Comparison of ENCODE assay signal across 20 cellular contexts in genomic region chr1:244053831-244054230, GRCh38. TPM values are rescaled to one million over a fixed set of nuclear protein-coding genes. Genes with fewer than 3 reads are reported as not detected.
DNase-seq lines count a peak whose midpoint lies in the region; ATAC-seq and TF ChIP-seq lines count a peak whose summit lies in the region.
"Had no signal": no experiment of that assay in that cellular context is flagged by ENCODE, and none has a peak within 500 bp of the region (broad histone marks: within the 10 kb centered on the region; RNA-seq: fewer than 3 reads in every experiment).

No MANE protein-coding gene starts in this region.

- H3K36me3 ChIP-seq in gastrocnemius medialis (peaks cover 0 to 21% of the 10 kb centered on the region in 2 donors), transverse colon (peaks cover 0 to 15% (median 6%) of the 10 kb centered on the region in 4 donors)
- H3K36me3 ChIP-seq: MG63 had no signal

- H3K4me3 ChIP-seq in gastrocnemius medialis (no peak overlapping the region), transverse colon (no peak overlapping the region)
- H3K4me3 ChIP-seq: esophagus squamous epithelium, GM23248, heart left ventricle, MG63 had no signal

- H3K27ac ChIP-seq in gastrocnemius medialis, result peak overlapping the region in 3 of 4 donors; percentile 13 to 90 (median 84)
- H3K27ac ChIP-seq in transverse colon, result no peak overlapping the region
- H3K27ac ChIP-seq: esophagus squamous epithelium, GM23248, heart left ventricle, VCaP had no signal

- TF ChIP-seq EP300 in transverse colon (IDR thresholded peaks at IDR 0.05; ENCODE audit: low read depth), result no peak

- TF ChIP-seq POLR2A in gastrocnemius medialis (IDR thresholded peaks at IDR 0.05) (no peak), transverse colon (IDR thresholded peaks at IDR 0.05) (no peak)

- H3K27me3 ChIP-seq in gastrocnemius medialis (no peaks in the 10 kb centered on the region), transverse colon (no peaks in the 10 kb centered on the region)
- H3K27me3 ChIP-seq: esophagus squamous epithelium, heart left ventricle had no signal

- no peaks in the 10 kb centered on the region for H3K9me3 ChIP-seq in gastrocnemius medialis
- H3K9me3 ChIP-seq in transverse colon, result no peaks in the 10 kb centered on the region
- H3K9me3 ChIP-seq: esophagus squamous epithelium, heart left ventricle, MG63 had no signal

- 85 to 91% methylated on average over 3 to 11 of the region's 11 CpGs for WGBS in transverse colon (ENCODE audit: low coverage in 1 of 2), 2 donors

- H3K4me1 ChIP-seq in gastrocnemius medialis (peaks cover 36 to 53% of the 10 kb centered on the region in 2 donors), transverse colon (peaks cover 0 to 35% (median 14%) of the 10 kb centered on the region in 4 donors)

- intact Hi-C loops in gastrocnemius medialis (cut with DNase I; ENCODE audit: low total_unique reads), result loop anchor here (2.0 kb wide), 1 partner anchor 599 kb away; the partner anchor contains the start of gene DESI2
- intact Hi-C loops in transverse colon (cut with DNase I; ENCODE audit: low total_unique reads), result no loop called here

- DNase-seq in COLO829 (ENCODE audit: low spot score) (peak; percentile 87), anterior cingulate cortex (lab: John Stamatoyannopoulos, UW) (peak in 39 of 58 donors; percentile 29 to 87 (median 56)), medulla oblongata (ENCODE audit: extremely low spot score) (peak; percentile 86), gastrocnemius medialis (no peak), amniotic stem cell (lab: John Stamatoyannopoulos, UW) (no peak), NCI-H748 (lab: John Stamatoyannopoulos, UW; ENCODE audit: unreplicated experiment) (no peak), NOMO-1 treated with dmso at 0.1 percent for 144 hours (lab: John Stamatoyannopoulos, UW; ENCODE audit: unreplicated experiment) (no peak), transverse colon (no peak)
- DNase-seq: activated CD4-positive, alpha-beta memory T cell treated with anti-CD3 and anti-CD28 coated beads, Interleukin-2, amount 10 ng/mL, durations not matched to agents 7 days and 5 days; activated T-cell treated with anti-CD3 and anti-CD28 coated beads, Interleukin-2, amount 50 U/mL, for 72 hours; COR-L47; effector CD4-positive, alpha-beta T cell; EL; esophagus squamous epithelium; GM23248; heart left ventricle; MG63; naive B cell; stimulated activated naive CD4-positive, alpha-beta T cell had no signal

- ATAC-seq in gastrocnemius medialis, result no peak
- ATAC-seq: heart left ventricle had no signal

- TF ChIP-seq CTCF in gastrocnemius medialis (IDR thresholded peaks at IDR 0.05 in 4 of 5, conservative IDR thresholded peaks at IDR 0.05 in 1 of 5), result no peak
- TF ChIP-seq CTCF in transverse colon (IDR thresholded peaks at IDR 0.05), result no peak

- in situ Hi-C loops in gastrocnemius medialis (cut with MboI; ENCODE audit: low sequenced_read_pairs in 4 of 4) (loop anchor here in 1 of 4 donors (25.0 kb wide), 1 partner anchor 183 kb away; no protein-coding TSS in a partner anchor), transverse colon (cut with MboI; ENCODE audit: low pct_ligation_motif_present in 1 of 4, low pct_unique_long_range_greater_than_20kb in 1 of 4, low sequenced_read_pairs in 3 of 4) (loop anchor here in 1 of 4 donors (25.0 kb wide), 1 partner anchor 408 kb away; the partner anchor contains the start of genes ADSS2 and CATSPERE)

RNA-seq across cellular contexts. Expression of gene ZBTB18, which starts 2.7 kb away (rescaled TPM):
- total RNA-seq in gastrocnemius medialis (10 to 100 TPM; 48.2 to 60.7 (median 55.5) TPM), transverse colon (10 to 100 TPM in 3 of 4 donors, 1 to 10 TPM in 1; 4.1 to 32.8 (median 17.7) TPM)

Comparison
In these comparisons a context has a peak if more than half of its experiments do, and no peak if none do; other contexts are left out.
1. DNase-seq: peak in COLO829 (single experiment), anterior cingulate cortex (39 of 58) and medulla oblongata (single experiment); none in gastrocnemius medialis (0 of 2), amniotic stem cell (single experiment), NCI-H748 (single experiment), NOMO-1 treated with dmso at 0.1 percent for 144 hours (single experiment) and transverse colon (single experiment).
2. H3K27ac ChIP-seq: peak in gastrocnemius medialis (3 of 4); none in transverse colon (0 of 4).